11 cellular contexts compared by ENCODE assay signal in the genomic region with DNA sequence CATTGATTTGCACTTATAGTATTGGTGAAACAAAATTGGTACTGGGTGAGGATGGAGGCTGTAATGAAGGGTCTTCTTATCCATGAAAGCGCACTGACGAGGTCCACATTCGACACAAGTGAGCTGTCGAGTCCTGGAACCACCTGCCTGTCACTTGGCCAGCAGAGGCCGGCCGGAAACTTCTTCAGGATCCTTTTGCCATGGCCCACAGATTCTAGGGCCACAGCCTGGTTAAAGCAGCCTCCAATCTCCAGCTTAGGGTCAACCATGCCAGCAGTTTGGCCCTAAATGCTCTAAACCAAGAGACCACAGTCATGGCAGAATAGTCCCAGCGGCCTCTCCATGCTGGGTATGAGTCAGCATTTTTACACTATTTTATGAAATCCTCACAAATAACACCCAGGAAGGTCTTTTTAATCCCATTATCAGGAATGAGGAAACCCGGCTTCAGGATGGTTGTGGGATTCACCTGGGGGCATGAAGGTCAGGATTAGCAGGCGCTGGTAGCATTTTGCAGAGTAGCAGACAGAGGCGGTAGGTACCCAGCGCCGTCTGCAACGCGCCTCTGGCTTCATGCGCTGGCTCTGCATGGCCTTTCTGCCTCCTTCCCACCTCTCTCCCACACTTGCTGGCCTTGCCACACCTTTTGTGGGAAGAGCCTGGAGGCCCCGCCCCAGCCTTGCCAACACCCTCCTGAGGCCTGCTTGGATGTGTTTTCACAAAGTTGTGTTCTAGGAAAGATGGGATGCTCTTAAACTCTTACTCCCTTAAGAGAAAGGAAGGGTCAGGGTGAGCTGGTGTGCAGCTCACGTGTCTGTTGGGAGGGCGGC. TPM values are rescaled to one million over a fixed set of nuclear protein-coding genes. Genes with fewer than 3 reads are reported as not detected.
DNase-seq lines count a peak whose midpoint lies in the region; FAIRE-seq and TF ChIP-seq lines count a peak whose summit lies in the region.
"Had no signal": no experiment of that assay in that cellular context is flagged by ENCODE, and none has a peak within 500 bp of the region (broad histone marks: within the 10 kb centered on the region; RNA-seq: fewer than 3 reads in every experiment).

No MANE protein-coding gene starts in this region.

- H3K9me3 ChIP-seq in HUES6 (ENCODE audit: control insufficient read depth, insufficient read depth, low read depth, low read length) (no peaks in the 10 kb centered on the region), WERI-Rb-1 (ENCODE audit: severe bottlenecking) (no peaks in the 10 kb centered on the region), keratinocyte (ENCODE audit: control insufficient read depth, low read depth, low read length) (no peaks in the 10 kb centered on the region), small intestine (ENCODE audit: control insufficient read depth, low read depth) (no peaks in the 10 kb centered on the region)
- H3K9me3 ChIP-seq: SK-N-SH had no signal

- H3K4me3 ChIP-seq in HUES6 (ENCODE audit: low read depth, low read length), result no peak overlapping the region
- H3K4me3 ChIP-seq in WERI-Rb-1 (ENCODE audit: low read depth, low read length), result no peak overlapping the region
- H3K4me3 ChIP-seq in keratinocyte (ENCODE audit: control insufficient read depth in 2 of 3, extremely low read depth in 1 of 3, insufficient read depth in 2 of 3, low read depth in 1 of 3, low read length in 3 of 3), result peak overlapping the region in 2 of 3 experiments; percentile 43 to 54
- no peak overlapping the region for H3K4me3 ChIP-seq in small intestine (ENCODE audit: low read depth in 1 of 2, low read length in 2 of 2)

- H3K27ac ChIP-seq in HUES6 (ENCODE audit: low read depth, low read length) (0 out of 2 replicates have a peak overlapping the region, but pooled peaks have one; percentile 56), WERI-Rb-1 (no peak overlapping the region), keratinocyte (ENCODE audit: control insufficient read depth, insufficient read depth, low read length) (peak overlapping the region; percentile 86), small intestine (ENCODE audit: low read depth in 1 of 2, low read length in 1 of 2) (peak overlapping the region in 1 of 2 donors; percentile 5)

- H4K20me1 ChIP-seq in keratinocyte (ENCODE audit: control insufficient read depth, extremely low read depth, insufficient read depth, low read length), result peaks cover 57% of the 10 kb centered on the region

- no peak overlapping the region for H2AFZ ChIP-seq in keratinocyte (ENCODE audit: control insufficient read depth, low read length)

- DNase-seq in WERI-Rb-1 (peak; percentile 19), keratinocyte (ENCODE audit: low read depth, low spot score) (no peak), small intestine (peak; percentile 86), hepatic stellate cell (ENCODE audit: low spot score) (no peak), SKM-1 (lab: John Stamatoyannopoulos, UW; ENCODE audit: unreplicated experiment) (no peak), HTR-8/SVneo (ENCODE audit: insufficient read length, low spot score) (no peak)
- DNase-seq: hypothalamus, Karpas-422, NCI-H187, SK-N-SH had no signal

- H3K9ac ChIP-seq in HUES6 (ENCODE audit: low read length) (no peak overlapping the region), keratinocyte (ENCODE audit: control insufficient read depth, extremely low read depth, insufficient read depth, low read length) (peak overlapping the region; percentile 81)
- H3K9ac ChIP-seq: SK-N-SH had no signal

- no peaks in the 10 kb centered on the region for H3K36me3 ChIP-seq in HUES6 (ENCODE audit: control insufficient read depth, insufficient read depth, low read length)
- peaks cover 21% of the 10 kb centered on the region for H3K36me3 ChIP-seq in WERI-Rb-1
- H3K36me3 ChIP-seq in keratinocyte (ENCODE audit: control insufficient read depth in 2 of 2, extremely low read depth in 1 of 2, insufficient read depth in 2 of 2, low read length in 2 of 2), result peaks cover 34 to 54% of the 10 kb centered on the region in 2 experiments
- H3K36me3 ChIP-seq in small intestine (ENCODE audit: control insufficient read depth in 2 of 2, insufficient read depth in 2 of 2, low read length in 2 of 2), result no peaks in the 10 kb centered on the region

- H3K4me1 ChIP-seq in HUES6 (ENCODE audit: control insufficient read depth, insufficient read depth, low read length), result peaks cover 10% of the 10 kb centered on the region
- peaks cover 48% of the 10 kb centered on the region for H3K4me1 ChIP-seq in keratinocyte (ENCODE audit: control insufficient read depth, extremely low read depth, insufficient read depth, low read length)
- H3K4me1 ChIP-seq in small intestine (ENCODE audit: control insufficient read depth in 2 of 2, insufficient read depth in 1 of 2, low read depth in 1 of 2, low read length in 1 of 2), result peaks cover 11 to 14% of the 10 kb centered on the region in 2 donors

- peaks cover 93% of the 10 kb centered on the region for H3K79me2 ChIP-seq in keratinocyte (ENCODE audit: control insufficient read depth, insufficient read depth, low read length)

- peaks cover 8% of the 10 kb centered on the region for H3K9me1 ChIP-seq in keratinocyte (ENCODE audit: control insufficient read depth, extremely low read depth, insufficient read depth, low read length)

- H3K27me3 ChIP-seq in HUES6 (ENCODE audit: control insufficient read depth, insufficient read depth, low read length), result no peaks in the 10 kb centered on the region
- H3K27me3 ChIP-seq in WERI-Rb-1 (ENCODE audit: insufficient read depth, low read depth, severe bottlenecking), result no peaks in the 10 kb centered on the region
- H3K27me3 ChIP-seq in keratinocyte (ENCODE audit: control insufficient read depth, extremely low read depth, insufficient read depth, low read length), result no peaks in the 10 kb centered on the region
- H3K27me3 ChIP-seq in small intestine (ENCODE audit: control insufficient read depth in 2 of 2, insufficient read depth in 2 of 2, low read length in 2 of 2), result no peaks in the 10 kb centered on the region

- H3K4me2 ChIP-seq in keratinocyte (ENCODE audit: control insufficient read depth, extremely low read depth, insufficient read depth, low read depth, low read length), result peak overlapping the region; percentile 75
- H3K4me2 ChIP-seq: SK-N-SH had no signal

- FAIRE-seq in keratinocyte (lab: Jason Lieb, UNC) (peak; percentile 73), small intestine (lab: Jason Lieb, UNC) (no peak), HTR-8/SVneo (lab: Jason Lieb, UNC) (no peak)

- dilution Hi-C loops in keratinocyte (cut with MboI; ENCODE audit: extremely low pct_ligation_motif_present, low sequenced_read_pairs), result no loop called here

- WGBS in small intestine, 3 donors, result 41 to 81% (median 68%) methylated on average over 18 of the region's 18 CpGs

- no peak for TF ChIP-seq CTCF in WERI-Rb-1 (IDR thresholded peaks at IDR 0.05; ENCODE audit: low read depth, low read length)
- TF ChIP-seq CTCF in keratinocyte (optimal IDR thresholded peaks at IDR 0.05 in 1 of 3, IDR thresholded peaks at IDR 0.05 in 1 of 3, conservative IDR thresholded peaks at IDR 0.05 in 1 of 3; ENCODE audit: extremely low read depth in 1 of 3, insufficient read depth in 2 of 3, low read length in 3 of 3), result no peak

RNA-seq across cellular contexts. Expression of gene GAS6, which starts 15.2 kb away (rescaled TPM):
- polyA plus RNA-seq in keratinocyte (163 to 267 TPM (median 166 TPM) in 3 replicates), small intestine (100 to 1,000 TPM in 2 of 3 donors, 10 to 100 TPM in 1; 69.2 to 136 (median 103) TPM)
- polyA plus RNA-seq in keratinocyte (2011; ENCODE audit: low read depth), result 97.3 TPM
- polyA plus RNA-seq in keratinocyte (2011; cell fraction: cytosol; rRNA removed), result 121 and 265 TPM in 2 replicates
- 353 and 513 TPM in 2 replicates for polyA plus RNA-seq in keratinocyte (2011; cell fraction: nucleus; rRNA removed)
- polyA plus RNA-seq in keratinocyte (2012; ENCODE audit: low replicate concordance), result 57.5 and 273 TPM in 2 replicates
- polyA minus RNA-seq in keratinocyte, result 77.0 to 179 TPM (median 83.9 TPM) in 3 replicates
- polyA minus RNA-seq in keratinocyte (2011; cell fraction: cytosol; rRNA and poly(A)+ RNA removed), result 246 TPM
- polyA minus RNA-seq in keratinocyte (2011; cell fraction: nucleus; rRNA and poly(A)+ RNA removed), result 176 and 206 TPM in 2 replicates

Comparison
In these comparisons a context has a peak if more than half of its experiments do, and no peak if none do; other contexts are left out.
1. H3K4me3 ChIP-seq: peak in keratinocyte (2 of 3); none in HUES6 (single experiment), WERI-Rb-1 (single experiment) and small intestine (0 of 2).
2. DNase-seq: peak in WERI-Rb-1 (single experiment) and small intestine (single experiment); none in keratinocyte (single experiment), hepatic stellate cell (single experiment), SKM-1 (single experiment) and HTR-8/SVneo (single experiment).